8 cellular contexts compared by ENCODE assay signal in genomic region chr12:119649202-119649808, GRCh38.
DNase-seq lines count a peak whose midpoint lies in the region; ATAC-seq, FAIRE-seq and TF ChIP-seq lines count a peak whose summit lies in the region.

No MANE protein-coding gene starts in this region.

- FAIRE-seq in GM19239 (lab: Jason Lieb, UNC): peak; percentile 86

- no peak overlapping the region for H3K4me3 ChIP-seq in AG09309 (ENCODE audit: control insufficient read depth, low read depth, low read length)

- no peak for ATAC-seq in GM18868 (IDR thresholded peaks at IDR 0.05; ENCODE audit: unreplicated experiment)

- DNase-seq in AG09309 (ENCODE audit: low read depth) (no peak), GM19239 (ENCODE audit: insufficient read length, low spot score) (peak; percentile 40), SHP77 treated with DMSO at 0.1 percent for 48 hours (lab: John Stamatoyannopoulos, UW) (peak; percentile 2), iris pigment epithelial cell (ENCODE audit: low read depth) (peak; percentile 10), HK-2 (ENCODE audit: unreplicated experiment) (no peak), SKM-1 treated with dmso at 0.1 percent for 144 hours (lab: John Stamatoyannopoulos, UW; ENCODE audit: unreplicated experiment) (no peak)
- DNase-seq in stimulated activated CD4-positive, alpha-beta T cell treated with anti-CD3 and anti-CD28 coated beads, Interleukin-2, amount 100 ng/mL, for 48 hours: no peak

- peak; percentile 68 for TF ChIP-seq CTCF in AG09309 (IDR thresholded peaks at IDR 0.05; ENCODE audit: control insufficient read depth, insufficient read depth, low read depth, low read length, missing control alignments)

Comparison
In these comparisons a context has a peak if more than half of its experiments do, and no peak if none do; other contexts are left out.
1. DNase-seq: peak in GM19239 (single experiment), SHP77 treated with DMSO at 0.1 percent for 48 hours (single experiment) and iris pigment epithelial cell (single experiment); none in AG09309 (single experiment), HK-2 (single experiment), stimulated activated CD4-positive, alpha-beta T cell treated with anti-CD3 and anti-CD28 coated beads, Interleukin-2, amount 100 ng/mL, for 48 hours (0 of 2) and SKM-1 treated with dmso at 0.1 percent for 144 hours (single experiment).